In genomic region chr9:108683245-108683644, GRCh38 we compare ENCODE assay signal across 22 cellular contexts.
DNase-seq lines count a peak whose midpoint lies in the region; ATAC-seq and TF ChIP-seq lines count a peak whose summit lies in the region.
"Had no signal": no experiment of that assay in that cellular context is flagged by ENCODE, and none has a peak within 500 bp of the region (broad histone marks: within the 10 kb centered on the region; RNA-seq: fewer than 3 reads in every experiment).

No MANE protein-coding gene starts in this region.

- no peaks in the 10 kb centered on the region for H3K4me1 Mint-ChIP-seq in osteocyte (ENCODE audit: unreplicated experiment)
- no peaks in the 10 kb centered on the region for H3K4me1 Mint-ChIP-seq in T-helper 2 cell treated with Interferon-gamma antibody and Interleukin-4, amounts not matched to agents 5 μg/mL and 100 μg/mL, for 36 hours (ENCODE audit: low read depth)
- H3K4me1 Mint-ChIP-seq in activated T-helper 17 cell treated with anti-CD3 and anti-CD28 coated beads, Interleukin-2, amount 50 U/mL, for 72 hours, result no peaks in the 10 kb centered on the region
- H3K4me1 Mint-ChIP-seq: B cell; CD4-positive, CD25-positive, alpha-beta regulatory T cell; CD8-positive, alpha-beta memory T cell had no signal

- no peak overlapping the region for H3K27ac Mint-ChIP-seq in osteocyte (ENCODE audit: unreplicated experiment)
- no peak overlapping the region for H3K27ac Mint-ChIP-seq in T-helper 2 cell treated with Interferon-gamma antibody and Interleukin-4, amounts not matched to agents 5 μg/mL and 100 μg/mL, for 36 hours
- no peak overlapping the region for H3K27ac Mint-ChIP-seq in activated T-helper 17 cell treated with anti-CD3 and anti-CD28 coated beads, Interleukin-2, amount 50 U/mL, for 72 hours
- H3K27ac Mint-ChIP-seq: B cell; CD4-positive, CD25-positive, alpha-beta regulatory T cell; CD8-positive, alpha-beta memory T cell; H9 had no signal

- no peak for ATAC-seq in Right ventricle myocardium superior (ENCODE audit: poor library complexity)
- ATAC-seq in mucosa of descending colon, result no peak
- no peak for ATAC-seq in activated T-helper 17 cell treated with anti-CD3 and anti-CD28 coated beads, Interleukin-2, amount 50 U/mL, for 72 hours (replicated peaks)
- ATAC-seq: GM12878, HCT116 had no signal

- peak; percentile 9 for DNase-seq in right atrium auricular region (ENCODE audit: low spot score)
- DNase-seq in Right ventricle myocardium superior, result no peak
- no peak for DNase-seq in esophagus squamous epithelium (lab: John Stamatoyannopoulos, UW)
- DNase-seq in osteocyte (ENCODE audit: extremely low spot score, unreplicated experiment), result peak; percentile 42
- no peak for DNase-seq in T-helper 2 cell treated with Interferon-gamma antibody and Interleukin-4, amounts not matched to agents 5 μg/mL and 100 μg/mL, for 36 hours (ENCODE audit: low spot score)
- DNase-seq in mucosa of descending colon, result no peak
- DNase-seq in spleen, result no peak
- DNase-seq: CD4-positive, CD25-positive, alpha-beta regulatory T cell; CD8-positive, alpha-beta memory T cell; DMS 273 treated with DMSO at 0.1 percent for 48 hours; DMS79; EL; GDM1; GM23248; H9 had no signal

- H3K27me3 ChIP-seq in right atrium auricular region (no peaks in the 10 kb centered on the region), esophagus squamous epithelium (no peaks in the 10 kb centered on the region), spleen (replicated peaks in 1 of 7) (no peaks in the 10 kb centered on the region)
- H3K27me3 ChIP-seq: BLaER1 had no signal

- H3K27ac ChIP-seq in right atrium auricular region, result no peak overlapping the region
- peak overlapping the region in 3 of 4 donors; percentile 20 to 42 (median 34) for H3K27ac ChIP-seq in esophagus squamous epithelium
- no peak overlapping the region for H3K27ac ChIP-seq in spleen
- H3K27ac ChIP-seq: 22Rv1, BLaER1, C4-2B, GM23248 had no signal

- 78 to 92% methylated on average over 3 to 4 of the region's 5 CpGs for WGBS in esophagus squamous epithelium, 2 donors
- 83 to 96% (median 91%) methylated on average over 5 of the region's 5 CpGs for whole genome bisulfite sequencing in spleen, 5 donors

- H3K4me3 ChIP-seq in right atrium auricular region (no peak overlapping the region), esophagus squamous epithelium (no peak overlapping the region), mucosa of descending colon (no peak overlapping the region), spleen (no peak overlapping the region)
- H3K4me3 ChIP-seq: BLaER1, GM12878, GM23248 had no signal

- peaks cover 15% of the 10 kb centered on the region for H3K27me3 Mint-ChIP-seq in osteocyte (ENCODE audit: unreplicated experiment)
- H3K27me3 Mint-ChIP-seq in T-helper 2 cell treated with Interferon-gamma antibody and Interleukin-4, amounts not matched to agents 5 μg/mL and 100 μg/mL, for 36 hours (ENCODE audit: low read depth), result no peaks in the 10 kb centered on the region
- no peaks in the 10 kb centered on the region for H3K27me3 Mint-ChIP-seq in activated T-helper 17 cell treated with anti-CD3 and anti-CD28 coated beads, Interleukin-2, amount 50 U/mL, for 72 hours
- H3K27me3 Mint-ChIP-seq: B cell; CD4-positive, CD25-positive, alpha-beta regulatory T cell; CD8-positive, alpha-beta memory T cell had no signal

- TF ChIP-seq POLR2A in esophagus squamous epithelium (IDR thresholded peaks at IDR 0.05), result no peak
- TF ChIP-seq POLR2A in spleen (IDR thresholded peaks at IDR 0.05), result no peak

- no peaks in the 10 kb centered on the region for H3K36me3 ChIP-seq in right atrium auricular region
- H3K36me3 ChIP-seq in esophagus squamous epithelium, result no peaks in the 10 kb centered on the region
- H3K36me3 ChIP-seq in mucosa of descending colon (ENCODE audit: low read depth), result no peaks in the 10 kb centered on the region
- no peaks in the 10 kb centered on the region for H3K36me3 ChIP-seq in spleen
- H3K36me3 ChIP-seq: BLaER1 had no signal

- TF ChIP-seq CTCF in right atrium auricular region (IDR thresholded peaks at IDR 0.05) (no peak), esophagus squamous epithelium (IDR thresholded peaks at IDR 0.05) (no peak), osteocyte (IDR thresholded peaks at IDR 0.05) (no peak), mucosa of descending colon (IDR thresholded peaks at IDR 0.05) (no peak), spleen (IDR thresholded peaks at IDR 0.05 in 8 of 11, conservative IDR thresholded peaks at IDR 0.05 in 3 of 11) (no peak)

- H3K9me3 Mint-ChIP-seq in osteocyte (ENCODE audit: unreplicated experiment), result no peaks in the 10 kb centered on the region
- H3K9me3 Mint-ChIP-seq in T-helper 2 cell treated with Interferon-gamma antibody and Interleukin-4, amounts not matched to agents 5 μg/mL and 100 μg/mL, for 36 hours, result peaks cover 8% of the 10 kb centered on the region
- peaks cover 3% of the 10 kb centered on the region for H3K9me3 Mint-ChIP-seq in activated T-helper 17 cell treated with anti-CD3 and anti-CD28 coated beads, Interleukin-2, amount 50 U/mL, for 72 hours

- H3K36me3 Mint-ChIP-seq in osteocyte (ENCODE audit: unreplicated experiment), result peaks cover 1% of the 10 kb centered on the region
- no peaks in the 10 kb centered on the region for H3K36me3 Mint-ChIP-seq in T-helper 2 cell treated with Interferon-gamma antibody and Interleukin-4, amounts not matched to agents 5 μg/mL and 100 μg/mL, for 36 hours (ENCODE audit: low read depth)
- no peaks in the 10 kb centered on the region for H3K36me3 Mint-ChIP-seq in activated T-helper 17 cell treated with anti-CD3 and anti-CD28 coated beads, Interleukin-2, amount 50 U/mL, for 72 hours (ENCODE audit: low read depth)
- H3K36me3 Mint-ChIP-seq: CD4-positive, CD25-positive, alpha-beta regulatory T cell; CD8-positive, alpha-beta memory T cell had no signal

- H3K4me3 Mint-ChIP-seq in osteocyte (ENCODE audit: unreplicated experiment), result no peak overlapping the region
- H3K4me3 Mint-ChIP-seq in T-helper 2 cell treated with Interferon-gamma antibody and Interleukin-4, amounts not matched to agents 5 μg/mL and 100 μg/mL, for 36 hours, result no peak overlapping the region
- H3K4me3 Mint-ChIP-seq in activated T-helper 17 cell treated with anti-CD3 and anti-CD28 coated beads, Interleukin-2, amount 50 U/mL, for 72 hours, result no peak overlapping the region
- H3K4me3 Mint-ChIP-seq: B cell; CD4-positive, CD25-positive, alpha-beta regulatory T cell; CD8-positive, alpha-beta memory T cell; H9 had no signal

- H3K9me3 ChIP-seq in right atrium auricular region (peaks cover 6 to 13% of the 10 kb centered on the region in 2 donors), esophagus squamous epithelium (peaks cover 0 to 7% (median 6%) of the 10 kb centered on the region in 3 donors), mucosa of descending colon (no peaks in the 10 kb centered on the region), spleen (peaks cover 0 to 22% (median 17%) of the 10 kb centered on the region in 8 donors)

- H3K4me1 ChIP-seq in right atrium auricular region (no peaks in the 10 kb centered on the region), esophagus squamous epithelium (peaks cover 0 to 22% (median 0%) of the 10 kb centered on the region in 3 donors), mucosa of descending colon (ENCODE audit: low read depth) (no peaks in the 10 kb centered on the region), spleen (no peaks in the 10 kb centered on the region)
- H3K4me1 ChIP-seq: BLaER1 had no signal

- intact Hi-C loops in Right ventricle myocardium superior (cut with DNase I) (no loop called here), esophagus squamous epithelium (cut with DNase I) (no loop called here), mucosa of descending colon (cut with DNase I, micrococcal nuclease) (no loop called here), spleen (cut with DNase I; ENCODE audit: low total_unique reads) (no loop called here)

Comparison
In these comparisons a context has a peak if more than half of its experiments do, and no peak if none do; other contexts are left out.
1. DNase-seq: peak in right atrium auricular region (single experiment) and osteocyte (single experiment); none in Right ventricle myocardium superior (single experiment), esophagus squamous epithelium (single experiment), T-helper 2 cell treated with Interferon-gamma antibody and Interleukin-4, amounts not matched to agents 5 μg/mL and 100 μg/mL, for 36 hours (single experiment), mucosa of descending colon (0 of 3) and spleen (single experiment).
2. H3K27ac ChIP-seq: peak in esophagus squamous epithelium (3 of 4); none in right atrium auricular region (0 of 2) and spleen (0 of 8).